In genomic region chr9:74760031-74760700, GRCh38 we compare ENCODE assay signal across 14 cellular contexts.
DNase-seq lines count a peak whose midpoint lies in the region; ATAC-seq and TF ChIP-seq lines count a peak whose summit lies in the region.
"Had no signal": no experiment of that assay in that cellular context is flagged by ENCODE, and none has a peak within 500 bp of the region (broad histone marks: within the 10 kb centered on the region; RNA-seq: fewer than 3 reads in every experiment).

No MANE protein-coding gene starts in this region.

- DNase-seq in GM23248 (peak; percentile 90), RWPE1 (ENCODE audit: low spot score) (peak; percentile 26), fibroblast of lung (ENCODE audit: low read depth in 2 of 2) (peak; percentile 92 to 96), skeletal muscle cell (ENCODE audit: low read depth) (peak; percentile 94), NCI-H2171 treated with DMSO at 0.1 percent for 48 hours (lab: John Stamatoyannopoulos, UW) (no peak), NCI-H748 (lab: John Stamatoyannopoulos, UW; ENCODE audit: unreplicated experiment) (no peak), GM23338 (ENCODE audit: low spot score) (no peak)
- DNase-seq: activated naive CD8-positive, alpha-beta T cell treated with anti-CD3 and anti-CD28 coated beads, Interleukin-2, amount 10 ng/mL, durations not matched to agents 7 days and 5 days; DMS 273 treated with DMSO at 0.1 percent for 48 hours; hippocampal formation; NCI-H2081; stimulated activated CD4-positive, alpha-beta T cell treated with anti-CD3 and anti-CD28 coated beads, Interleukin-4, amount 100 ng/mL, for 24 hours; T-helper 9 cell had no signal

- H3K27me3 Mint-ChIP-seq in GM23338 (ENCODE audit: insufficient read depth, low read depth, poor library complexity) = peaks cover 2% of the 10 kb centered on the region

- POLR2A ChIA-PET in RWPE1 (lab: Yijun Ruan, JAX; ENCODE audit: low non-redundant PET) = no interaction called here

- H3K27me3 ChIP-seq in GM23248 (replicated peaks; ENCODE audit: insufficient read depth) (no peaks in the 10 kb centered on the region), fibroblast of lung (ENCODE audit: control insufficient read depth, insufficient read depth, low read length) (no peaks in the 10 kb centered on the region), GM23338 (ENCODE audit: insufficient read depth) (no peaks in the 10 kb centered on the region)

- TF ChIP-seq CTCF in RWPE1 (conservative IDR thresholded peaks at IDR 0.05; ENCODE audit: low read depth) (no peak), fibroblast of lung (conservative IDR thresholded peaks at IDR 0.05 in 1 of 2, IDR thresholded peaks at IDR 0.05 in 1 of 2; ENCODE audit: low read depth in 1 of 2, low read length in 2 of 2) (no peak), GM23338 (conservative IDR thresholded peaks at IDR 0.05; ENCODE audit: low read depth in 2 of 2) (no peak)

- no peaks in the 10 kb centered on the region for H3K36me3 ChIP-seq in GM23248 (ENCODE audit: low read depth)
- no peaks in the 10 kb centered on the region for H3K36me3 ChIP-seq in fibroblast of lung (ENCODE audit: control insufficient read depth, insufficient read depth, low read length)
- no peaks in the 10 kb centered on the region for H3K36me3 ChIP-seq in GM23338 (ENCODE audit: insufficient read depth)

- H2AFZ ChIP-seq in GM23248 (no peak overlapping the region), fibroblast of lung (ENCODE audit: low read length) (no peak overlapping the region), GM23338 (no peak overlapping the region)

- in situ Hi-C loops in GM23248 (cut with MboI) = no loop called here

- H3F3A ChIP-seq in GM23248 (ENCODE audit: insufficient read depth) (no peaks in the 10 kb centered on the region; the same call in 1 of the 2 replicates), GM23338 (replicated peaks; ENCODE audit: low read depth) (no peaks in the 10 kb centered on the region)

- H3K4me2 ChIP-seq in GM23248 (ENCODE audit: unreplicated experiment) = no peak overlapping the region
- no peak overlapping the region for H3K4me2 ChIP-seq in fibroblast of lung (ENCODE audit: extremely low read depth, insufficient read depth, low read length)
- H3K4me2 ChIP-seq in GM23338 = no peak overlapping the region
- H3K4me2 ChIP-seq: KMS-11 had no signal

- no peaks in the 10 kb centered on the region; the same call in 2 of the 3 replicates for H3K4me1 Mint-ChIP-seq in GM23338
- H3K4me1 Mint-ChIP-seq: activated naive CD8-positive, alpha-beta T cell treated with anti-CD3 and anti-CD28 coated beads, Interleukin-2, amount 10 ng/mL, durations not matched to agents 7 days and 5 days had no signal

- CTCF ChIA-PET in RWPE1 (lab: Yijun Ruan, JAX) = no interaction called here

- H3K27ac ChIP-seq in GM23248 (no peak overlapping the region), RWPE1 (no peak overlapping the region), fibroblast of lung (ENCODE audit: insufficient read depth, low read length) (no peak overlapping the region), GM23338 (ENCODE audit: low read depth) (no peak overlapping the region)
- H3K27ac ChIP-seq: KMS-11 had no signal

- H3K4me3 Mint-ChIP-seq in GM23338 = no peak overlapping the region
- H3K4me3 Mint-ChIP-seq: activated naive CD8-positive, alpha-beta T cell treated with anti-CD3 and anti-CD28 coated beads, Interleukin-2, amount 10 ng/mL, durations not matched to agents 7 days and 5 days had no signal

- no peaks in the 10 kb centered on the region for H3K9me3 Mint-ChIP-seq in GM23338
- H3K9me3 Mint-ChIP-seq: activated naive CD8-positive, alpha-beta T cell treated with anti-CD3 and anti-CD28 coated beads, Interleukin-2, amount 10 ng/mL, durations not matched to agents 7 days and 5 days had no signal

- H4K20me1 ChIP-seq in GM23248 (ENCODE audit: insufficient read depth) = no peaks in the 10 kb centered on the region
- no peaks in the 10 kb centered on the region for H4K20me1 ChIP-seq in fibroblast of lung (ENCODE audit: control insufficient read depth, extremely low read depth, insufficient read depth, low read length)
- no peaks in the 10 kb centered on the region for H4K20me1 ChIP-seq in GM23338 (replicated peaks; ENCODE audit: insufficient read depth)

- H3K9me2 ChIP-seq in GM23248 (ENCODE audit: insufficient read depth) = no peaks in the 10 kb centered on the region
- H3K9me2 ChIP-seq in GM23338 (ENCODE audit: insufficient read depth) = no peaks in the 10 kb centered on the region

- 94 to 97% methylated on average over 3 of the region's 3 CpGs for WGBS in GM23248 (ENCODE audit: low coverage in 1 of 2, low lambda C conversion rate in 2 of 2, missing lambda C conversion rate in 2 of 2), 2 experiments

- no peak overlapping the region for H3K4me3 ChIP-seq in GM23248
- no peak overlapping the region for H3K4me3 ChIP-seq in fibroblast of lung (replicated peaks in 1 of 4; ENCODE audit: control extremely low read depth in 1 of 4, insufficient read depth in 1 of 4, low read depth in 3 of 4, low read length in 4 of 4)
- H3K4me3 ChIP-seq in skeletal muscle cell (ENCODE audit: low read depth, low read length) = no peak overlapping the region
- H3K4me3 ChIP-seq in GM23338 = no peak overlapping the region

- H3K27ac Mint-ChIP-seq in GM23338 = no peak overlapping the region
- H3K27ac Mint-ChIP-seq: activated naive CD8-positive, alpha-beta T cell treated with anti-CD3 and anti-CD28 coated beads, Interleukin-2, amount 10 ng/mL, durations not matched to agents 7 days and 5 days had no signal

- no peak for ATAC-seq in GM23338

- H3K9ac ChIP-seq in GM23248 = no peak overlapping the region
- no peak overlapping the region for H3K9ac ChIP-seq in fibroblast of lung (ENCODE audit: insufficient read depth, low read length)
- H3K9ac ChIP-seq: KMS-11 had no signal

- H3K79me2 ChIP-seq in GM23248 (ENCODE audit: insufficient read depth) (no peaks in the 10 kb centered on the region), fibroblast of lung (ENCODE audit: control insufficient read depth, insufficient read depth, low read length) (no peaks in the 10 kb centered on the region), GM23338 (replicated peaks; ENCODE audit: insufficient read depth) (no peaks in the 10 kb centered on the region)

- H3K9me3 ChIP-seq in GM23248 (ENCODE audit: low read depth) = no peaks in the 10 kb centered on the region
- no peaks in the 10 kb centered on the region for H3K9me3 ChIP-seq in fibroblast of lung (ENCODE audit: control insufficient read depth, insufficient read depth, low read depth, low read length)

- H3K36me3 Mint-ChIP-seq in GM23338 (ENCODE audit: low read depth) = no peaks in the 10 kb centered on the region
- H3K36me3 Mint-ChIP-seq: activated naive CD8-positive, alpha-beta T cell treated with anti-CD3 and anti-CD28 coated beads, Interleukin-2, amount 10 ng/mL, durations not matched to agents 7 days and 5 days had no signal

- H3K4me1 ChIP-seq in GM23248 (ENCODE audit: insufficient read depth) (peaks cover 10% of the 10 kb centered on the region), fibroblast of lung (ENCODE audit: control insufficient read depth, extremely low read depth, insufficient read depth, low read length) (peaks cover 2% of the 10 kb centered on the region), GM23338 (ENCODE audit: insufficient read depth) (no peaks in the 10 kb centered on the region)

Comparison
In these comparisons a context has a peak if more than half of its experiments do, and no peak if none do; other contexts are left out.
1. DNase-seq: peak in GM23248 (single experiment), RWPE1 (single experiment), fibroblast of lung (2 of 2) and skeletal muscle cell (single experiment); none in NCI-H2171 treated with DMSO at 0.1 percent for 48 hours (single experiment), NCI-H748 (single experiment) and GM23338 (single experiment).